ENCODE assay signal across 11 cellular contexts in genomic region chr20:4962257-4962855, GRCh38. TPM values are rescaled to one million over a fixed set of nuclear protein-coding genes. Genes with fewer than 3 reads are reported as not detected.
DNase-seq lines count a peak whose midpoint lies in the region; ATAC-seq, FAIRE-seq and TF ChIP-seq lines count a peak whose summit lies in the region.
"Had no signal": no experiment of that assay in that cellular context is flagged by ENCODE, and none has a peak within 500 bp of the region (broad histone marks: within the 10 kb centered on the region; RNA-seq: fewer than 3 reads in every experiment).

No MANE protein-coding gene starts in this region.

- H3K4me1 Mint-ChIP-seq in MCF 10A (ENCODE audit: insufficient read depth, unreplicated experiment), result peaks cover 12% of the 10 kb centered on the region

- CTCF ChIA-PET in GM12878 (lab: Yijun Ruan, JAX), result interaction anchor here (0.6 to 1.8 kb wide), 8 partner anchors 8 to 242 kb away, joined by 3 to 7 read pairs (median 4); partner anchors contain the start of gene CDS2
- CTCF ChIA-PET in MCF 10A (lab: Yijun Ruan, JAX), result interaction anchor here (0.5 to 1.7 kb wide), 4 partner anchors 16 to 222 kb away, joined by 3 to 7 read pairs (median 4); no protein-coding TSS in a partner anchor

- H3K4me2 ChIP-seq in GM12878 (ENCODE audit: control insufficient read depth, insufficient read depth), result no peak overlapping the region; the same call in 1 of the 2 replicates

- no peak for FAIRE-seq in GM12878 (lab: Jason Lieb, UNC)

- ATAC-seq in GM12878 (peak; percentile 51), HG02642 (IDR thresholded peaks at IDR 0.05; ENCODE audit: poor library complexity, unreplicated experiment) (no peak), GM19351 (IDR thresholded peaks at IDR 0.05; ENCODE audit: unreplicated experiment) (no peak), GM19463 (IDR thresholded peaks at IDR 0.05; ENCODE audit: unreplicated experiment) (no peak)

- H3K27ac ChIP-seq in HL-60 (replicated peaks) (peak overlapping the region; percentile 71), GM12878 (ENCODE audit: control insufficient read depth, insufficient read depth) (peak overlapping the region; percentile 24; the same call in 1 of the 2 replicates)
- H3K27ac ChIP-seq: cardiac muscle cell had no signal

- H3K27me3 Mint-ChIP-seq in MCF 10A (ENCODE audit: insufficient read depth, unreplicated experiment), result no peaks in the 10 kb centered on the region

- peak; percentile 39 to 79 for DNase-seq in HL-60 (ENCODE audit: low read depth in 1 of 2, low spot score in 1 of 2)
- peak; percentile 21 for DNase-seq in T-helper 22 cell (ENCODE audit: low read depth)
- no peak for DNase-seq in GM12878 (ENCODE audit: low read depth, low spot score)
- peak; percentile 5 for DNase-seq in stimulated activated CD4-positive, alpha-beta T cell treated with anti-CD3 and anti-CD28 coated beads, Interleukin-2, amount 100 ng/mL, for 4 hours (ENCODE audit: low read depth)
- DNase-seq in MCF 10A (ENCODE audit: unreplicated experiment), result no peak
- DNase-seq: GDM1, NCI-H187 had no signal

- SMC1A ChIA-PET in GM12878 (lab: Charles Lee; ENCODE audit: uncharacterized antibody, unreplicated experiment), result interaction anchor here (0.6 to 1.5 kb wide), 6 partner anchors 11 to 201 kb away, joined by 3 to 6 read pairs (median 4); no protein-coding TSS in a partner anchor

- POLR2A ChIA-PET in GM12878 (lab: Charles Lee) (interaction anchor here (0.5 to 1.1 kb wide), 2 partner anchors 28 to 38 kb away, joined by 3 to 4 read pairs; no protein-coding TSS in a partner anchor), MCF 10A (lab: Yijun Ruan, JAX) (interaction anchor here (0.6 to 1.4 kb wide), 4 partner anchors 28 to 376 kb away, joined by 3 to 6 read pairs (median 3); no protein-coding TSS in a partner anchor)

- RAD21 ChIA-PET in GM12878 (lab: Charles Lee; ENCODE audit: unreplicated experiment), result interaction anchor here (0.7 to 1.4 kb wide), 3 partner anchors 12 to 139 kb away, joined by 3 to 4 read pairs (median 3); no protein-coding TSS in a partner anchor

- BruUV-seq in GM12878 (replicated peaks; lab: Mats Ljungman, UMichigan), result no TSS peak
- BruUV-seq in MCF 10A (replicated peaks; lab: Mats Ljungman, UMichigan), result no TSS peak

- H3K4me3 Mint-ChIP-seq in MCF 10A (ENCODE audit: unreplicated experiment), result no peak overlapping the region

- H4K20me1 ChIP-seq in GM12878 (ENCODE audit: control insufficient read depth, insufficient read depth), result no peaks in the 10 kb centered on the region

- no peak overlapping the region for H3K9ac ChIP-seq in GM12878 (ENCODE audit: control insufficient read depth, insufficient read depth, low read length)

- no peaks in the 10 kb centered on the region for H3K79me2 ChIP-seq in GM12878 (ENCODE audit: control insufficient read depth, insufficient read depth, low read length)

- in situ Hi-C loops in GM12878 (cut with MboI), result no loop called here

- no peak overlapping the region for H3K27ac Mint-ChIP-seq in MCF 10A (ENCODE audit: low read depth, unreplicated experiment)

- H3K4me3 ChIP-seq in HL-60 (replicated peaks; ENCODE audit: insufficient read depth, low read length) (no peak overlapping the region), GM12878 (no peak overlapping the region)
- H3K4me3 ChIP-seq: cardiac muscle cell had no signal

- no peak for TF ChIP-seq POLR2A in GM12878 (IDR thresholded peaks at IDR 0.05; ENCODE audit: low read depth, low read length)

- peaks cover 13% of the 10 kb centered on the region for H3K36me3 Mint-ChIP-seq in MCF 10A (ENCODE audit: insufficient read depth, unreplicated experiment)

- 58% methylated on average over 9 of the region's 9 CpGs for WGBS in GM12878 (ENCODE audit: insufficient coverage, insufficient replicate concordance, low lambda C conversion rate, missing lambda C conversion rate)

- peak overlapping the region; percentile 80 for H2AFZ ChIP-seq in GM12878 (ENCODE audit: control insufficient read depth, low read depth, low read length)

- TF ChIP-seq CTCF in HL-60 (IDR thresholded peaks at IDR 0.05; ENCODE audit: insufficient read depth, low read length), result no peak
- TF ChIP-seq CTCF in GM12878 (IDR thresholded peaks at IDR 0.05 in 2 of 3, conservative IDR thresholded peaks at IDR 0.05 in 1 of 3; ENCODE audit: control insufficient read depth in 2 of 3, extremely low read depth in 1 of 3, insufficient read depth in 1 of 3, low read depth in 3 of 3, low read length in 3 of 3), result no peak
- TF ChIP-seq CTCF in MCF 10A (IDR thresholded peaks at IDR 0.05; ENCODE audit: unreplicated experiment), result no peak

- no peaks in the 10 kb centered on the region for H3K36me3 ChIP-seq in GM12878 (ENCODE audit: control insufficient read depth in 2 of 2, insufficient read depth in 2 of 2, low read length in 1 of 2)
- H3K36me3 ChIP-seq: cardiac muscle cell had no signal

- peaks cover 13% of the 10 kb centered on the region for H3K4me1 ChIP-seq in GM12878 (ENCODE audit: control insufficient read depth, insufficient read depth, low read length)

- no peaks in the 10 kb centered on the region for H3K27me3 ChIP-seq in HL-60 (ENCODE audit: insufficient read depth, poor library complexity, severe bottlenecking)
- no peaks in the 10 kb centered on the region for H3K27me3 ChIP-seq in GM12878 (replicated peaks in 1 of 2; ENCODE audit: control insufficient read depth in 2 of 2, insufficient read depth in 2 of 2, low read length in 1 of 2)
- H3K27me3 ChIP-seq: cardiac muscle cell had no signal

- no peaks in the 10 kb centered on the region for H3K9me3 ChIP-seq in GM12878 (replicated peaks; ENCODE audit: control insufficient read depth, insufficient read depth, low read length)

- intact Hi-C loops in GM12878 (cut with micrococcal nuclease; ENCODE audit: unreplicated experiment), result no loop called here
- intact Hi-C loops in MCF 10A (cut with micrococcal nuclease), result no loop called here

- H3K9me3 Mint-ChIP-seq in MCF 10A (ENCODE audit: unreplicated experiment), result no peaks in the 10 kb centered on the region

- no peak for TF ChIP-seq EP300 in GM12878 (IDR thresholded peaks at IDR 0.05; ENCODE audit: borderline replicate concordance in 1 of 2, control insufficient read depth in 1 of 2, low read depth in 2 of 2, low read length in 2 of 2)

- no peak for TF ChIP-seq RAD21 in GM12878 (IDR thresholded peaks at IDR 0.05; ENCODE audit: insufficient read depth, low read depth, low read length)

TF ChIP-seq in GM12878, 131 proteins besides CTCF, POLR2A, EP300 and RAD21:
- 0 out of 2 replicates have a peak, but pooled peaks have one; percentile 38 for TF ChIP-seq RAD51 (IDR thresholded peaks at IDR 0.05)
- TF ChIP-seq YY1 (IDR thresholded peaks at IDR 0.05; ENCODE audit: low read depth, low read length), result peak; percentile 63
- TF ChIP-seq, protein P1, sequence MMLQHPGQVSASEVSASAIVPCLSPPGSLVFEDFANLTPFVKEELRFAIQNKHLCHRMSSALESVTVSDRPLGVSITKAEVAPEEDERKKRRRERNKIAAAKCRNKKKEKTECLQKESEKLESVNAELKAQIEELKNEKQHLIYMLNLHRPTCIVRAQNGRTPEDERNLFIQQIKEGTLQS (IDR thresholded peaks at IDR 0.05; ENCODE audit: borderline replicate concordance, extremely low read depth, low read depth, low read length), result 0 out of 2 replicates have a peak, but pooled peaks have one; percentile 3
- TF ChIP-seq RUNX3 (IDR thresholded peaks at IDR 0.05; ENCODE audit: low read length), result 0 out of 2 replicates have a peak, but pooled peaks have one; percentile 3
- TF ChIP-seq IKZF1 (conservative IDR thresholded peaks at IDR 0.05), result no peak
- TF ChIP-seq SMARCA5 (IDR thresholded peaks at IDR 0.05), result no peak

RNA-seq across cellular contexts. Expression of gene SLC23A2, which starts 39.0 kb away (rescaled TPM):
- total RNA-seq in GM12878 (2013; cell fraction: nucleolus; rRNA removed), result 293 and 316 TPM in 2 replicates
- total RNA-seq in GM12878 (2014; rRNA removed) (42.6 and 44.8 TPM in 2 replicates), GM12878 (2014; rRNA removed; fragmentation: Illumina TruSeq; extraction: Trizol) (28.3 and 29.4 TPM in 2 replicates), GM12878 (2021) (51.7 and 56.1 TPM in 2 replicates), MCF 10A (2022) (24.0 and 26.5 TPM in 2 replicates)
- 11.1 TPM for polyA plus RNA-seq in GM12878 (2011; ENCODE audit: low read depth)
- polyA plus RNA-seq in GM12878 (2011; rRNA removed) (28.5 and 38.9 TPM in 2 replicates), GM12878 (2014; fragmentation: Illumina TruSeq; extraction: Trizol) (46.2 and 46.3 TPM in 2 replicates), GM12878 (2014; fragmentation: Nextera tagmentation; extraction: Ambion mirVana) (1 to 10 TPM; 4.4 to 5.9 TPM), GM12878 (2014; rRNA removed) (39.3 and 44.0 TPM in 2 replicates), GM12878 (2016; fragmentation: Nextera tagmentation; extraction: Ambion mirVana) (10 to 100 TPM; 29.3 to 32.2 TPM)
- 31.9 and 39.7 TPM in 2 replicates for polyA plus RNA-seq in GM12878 (2011; cell fraction: cytosol; rRNA removed)
- polyA plus RNA-seq in GM12878 (2011; cell fraction: nucleus; rRNA removed), result 84.7 and 104 TPM in 2 replicates
- polyA plus RNA-seq in GM12878 (2012), result 12.0 and 13.0 TPM in 2 replicates
- polyA minus RNA-seq in GM12878 (2011; rRNA and poly(A)+ RNA removed), result 58.9 and 61.7 TPM in 2 replicates
- 13.8 and 14.7 TPM in 2 replicates for polyA minus RNA-seq in GM12878 (2011; cell fraction: cytosol; rRNA and poly(A)+ RNA removed)
- 42.1 and 54.6 TPM in 2 replicates for polyA minus RNA-seq in GM12878 (2011; cell fraction: nucleus; rRNA and poly(A)+ RNA removed)

Comparison
In these comparisons a context has a peak if more than half of its experiments do, and no peak if none do; other contexts are left out.
1. DNase-seq: peak in HL-60 (2 of 2), T-helper 22 cell (single experiment) and stimulated activated CD4-positive, alpha-beta T cell treated with anti-CD3 and anti-CD28 coated beads, Interleukin-2, amount 100 ng/mL, for 4 hours (single experiment); none in GM12878 (single experiment) and MCF 10A (single experiment).